8 cellular contexts compared by ENCODE assay signal in the genomic region with DNA sequence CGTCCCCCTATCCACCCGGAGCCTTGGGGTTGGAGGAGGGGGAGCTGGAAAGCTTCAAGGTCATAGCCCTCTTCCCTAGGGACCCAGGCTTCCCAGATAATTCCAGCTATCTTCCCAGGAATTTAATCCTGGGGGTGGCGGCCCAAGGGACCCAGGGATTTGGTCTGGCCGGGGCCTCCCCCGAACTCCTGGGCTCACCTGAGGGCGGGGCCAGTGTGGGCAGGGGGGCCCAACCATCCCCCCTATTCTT. TPM values are rescaled to one million over a fixed set of nuclear protein-coding genes. Genes with fewer than 3 reads are reported as not detected.
DNase-seq lines count a peak whose midpoint lies in the region; ATAC-seq and TF ChIP-seq lines count a peak whose summit lies in the region.

No MANE protein-coding gene starts in this region.

- H3K27me3 Mint-ChIP-seq in CD4-positive, alpha-beta memory T cell = no peaks in the 10 kb centered on the region
- H3K27me3 Mint-ChIP-seq in neural progenitor cell (ENCODE audit: insufficient read depth, low read depth) = peaks cover 4% of the 10 kb centered on the region

- no peak for DNase-seq in CD4-positive, alpha-beta memory T cell
- DNase-seq in NCI-H82 (lab: John Stamatoyannopoulos, UW) (peak; percentile 97), neural progenitor cell (ENCODE audit: low spot score) (no peak), SW480 (ENCODE audit: low spot score) (no peak), NCI-H2081 (lab: John Stamatoyannopoulos, UW) (no peak), HuH-7 (ENCODE audit: low spot score) (no peak)
- no peak for DNase-seq in effector memory CD4-positive, alpha-beta T cell

- H3K27me3 ChIP-seq in CD4-positive, alpha-beta memory T cell (ENCODE audit: insufficient read depth, low read length) = no peaks in the 10 kb centered on the region
- H3K27me3 ChIP-seq in effector memory CD4-positive, alpha-beta T cell (replicated peaks; ENCODE audit: control insufficient read depth, insufficient read depth, low read length, poor library complexity, severe bottlenecking) = no peaks in the 10 kb centered on the region
- no peaks in the 10 kb centered on the region for H3K27me3 ChIP-seq in neural progenitor cell

- H4K20me1 ChIP-seq in neural progenitor cell (ENCODE audit: low read depth) = peaks cover 50% of the 10 kb centered on the region

- TF ChIP-seq CTCF in neural progenitor cell (IDR thresholded peaks at IDR 0.05) = no peak

- peak overlapping the region; percentile 87 to 97 (median 95) for H3K4me3 Mint-ChIP-seq in CD4-positive, alpha-beta memory T cell
- H3K4me3 Mint-ChIP-seq in neural progenitor cell = peak overlapping the region; percentile 94

- CTCF ChIA-PET in CD4-positive, alpha-beta memory T cell (lab: Charles Lee; ENCODE audit: partially characterized antibody) = interaction anchor here (0.8 to 1.2 kb wide), 2 partner anchors 24 to 50 kb away, joined by 3 to 4 read pairs; no protein-coding TSS in a partner anchor

- peak overlapping the region; percentile 50 for H3K9ac ChIP-seq in neural progenitor cell

- peaks cover 27 to 69% (median 44%) of the 10 kb centered on the region in 4 donors for H3K4me1 Mint-ChIP-seq in CD4-positive, alpha-beta memory T cell
- peaks cover 11% of the 10 kb centered on the region for H3K4me1 Mint-ChIP-seq in neural progenitor cell

- peak overlapping the region; percentile 99 for H3K4me2 ChIP-seq in neural progenitor cell

- peak overlapping the region; percentile 58 to 99 (median 92) for H3K27ac Mint-ChIP-seq in CD4-positive, alpha-beta memory T cell
- H3K27ac Mint-ChIP-seq in neural progenitor cell = no peak overlapping the region

- no peak overlapping the region for H2AFZ ChIP-seq in neural progenitor cell (replicated peaks)

- peaks cover 0 to 14% of the 10 kb centered on the region in 2 donors for H3K36me3 Mint-ChIP-seq in CD4-positive, alpha-beta memory T cell
- no peaks in the 10 kb centered on the region for H3K36me3 Mint-ChIP-seq in neural progenitor cell

- H3K79me2 ChIP-seq in neural progenitor cell (ENCODE audit: low read depth) = peaks cover 64% of the 10 kb centered on the region

- intact Hi-C loops in CD4-positive, alpha-beta memory T cell (cut with micrococcal nuclease) = no loop called here

- H3F3A ChIP-seq in neural progenitor cell (ENCODE audit: low read depth) = peaks cover 41% of the 10 kb centered on the region

- POLR2A ChIA-PET in CD4-positive, alpha-beta memory T cell (lab: Charles Lee; ENCODE audit: partially characterized antibody) = interaction anchor here (1.2 to 1.9 kb wide), 8 partner anchors 10 to 133 kb away, joined by 3 to 9 read pairs (median 6); a partner anchor contains a TSS

- H3K9me3 Mint-ChIP-seq in CD4-positive, alpha-beta memory T cell = peaks cover 0 to 2% (median 0%) of the 10 kb centered on the region in 8 donors
- H3K9me3 Mint-ChIP-seq in neural progenitor cell = no peaks in the 10 kb centered on the region

- H3K4me1 ChIP-seq in CD4-positive, alpha-beta memory T cell (ENCODE audit: insufficient read depth, low read length) = peaks cover 52% of the 10 kb centered on the region
- peaks cover 21% of the 10 kb centered on the region for H3K4me1 ChIP-seq in effector memory CD4-positive, alpha-beta T cell (ENCODE audit: control insufficient read depth, insufficient read depth, low read length, poor library complexity, severe bottlenecking)
- no peaks in the 10 kb centered on the region for H3K4me1 ChIP-seq in neural progenitor cell

- H3K9me3 ChIP-seq in CD4-positive, alpha-beta memory T cell (ENCODE audit: control insufficient read depth in 1 of 2, low read length in 2 of 2) = no peaks in the 10 kb centered on the region
- no peaks in the 10 kb centered on the region for H3K9me3 ChIP-seq in effector memory CD4-positive, alpha-beta T cell (ENCODE audit: control insufficient read depth, low read length)
- H3K9me3 ChIP-seq in neural progenitor cell (ENCODE audit: low read depth) = no peaks in the 10 kb centered on the region

- H3K36me3 ChIP-seq in CD4-positive, alpha-beta memory T cell (ENCODE audit: insufficient read depth, low read length) = no peaks in the 10 kb centered on the region
- no peaks in the 10 kb centered on the region for H3K36me3 ChIP-seq in effector memory CD4-positive, alpha-beta T cell (ENCODE audit: control insufficient read depth, insufficient read depth, low read length)
- no peaks in the 10 kb centered on the region for H3K36me3 ChIP-seq in neural progenitor cell

- H3K4me3 ChIP-seq in CD4-positive, alpha-beta memory T cell (ENCODE audit: low read length in 2 of 2) = peak overlapping the region; percentile 48 to 95
- peak overlapping the region; percentile 80 for H3K4me3 ChIP-seq in effector memory CD4-positive, alpha-beta T cell (ENCODE audit: insufficient read depth, low read depth, low read length, poor library complexity, severe bottlenecking)
- H3K4me3 ChIP-seq in neural progenitor cell = peak overlapping the region; percentile 99

- H3K27ac ChIP-seq in CD4-positive, alpha-beta memory T cell (ENCODE audit: low read depth, low read length) = peak overlapping the region; percentile 90
- peak overlapping the region; percentile 93 for H3K27ac ChIP-seq in effector memory CD4-positive, alpha-beta T cell (ENCODE audit: insufficient read depth, low read length, poor library complexity, severe bottlenecking)
- H3K27ac ChIP-seq in neural progenitor cell = peak overlapping the region; percentile 6

- no peak for ATAC-seq in HG03520 (IDR thresholded peaks at IDR 0.05; ENCODE audit: unreplicated experiment)

RNA-seq across cellular contexts. Expression of a gene that starts 1.3 kb away (rescaled TPM):
- 10 to 100 TPM; 89.8 to 92.8 TPM for total RNA-seq in CD4-positive, alpha-beta memory T cell
- 10 to 100 TPM; 49.1 to 53.4 TPM for polyA plus RNA-seq in CD4-positive, alpha-beta memory T cell
- 32.6 and 62.2 TPM in 2 replicates for total RNA-seq in neural progenitor cell (ENCODE audit: low replicate concordance)

RNA-seq across cellular contexts. Expression of a gene that starts 10.4 kb away (rescaled TPM):
- 1 to 10 TPM; 5.8 to 7.9 TPM for total RNA-seq in CD4-positive, alpha-beta memory T cell
- 1 to 10 TPM; 3.7 to 4.0 TPM for polyA plus RNA-seq in CD4-positive, alpha-beta memory T cell
- 2.4 and 3.6 TPM in 2 replicates for total RNA-seq in neural progenitor cell (ENCODE audit: low replicate concordance)

RNA-seq across cellular contexts. Expression of a gene that starts 11.8 kb away (rescaled TPM):
- total RNA-seq in CD4-positive, alpha-beta memory T cell = 1 to 10 TPM in 1 of 2 experiments, under 1 TPM in 1; 0.14 to 1.1 TPM
- under 1 TPM in 1 of 2 donors, not detected in 1; 0.48 TPM for polyA plus RNA-seq in CD4-positive, alpha-beta memory T cell
- 4.8 and 10.4 TPM in 2 replicates for total RNA-seq in neural progenitor cell (ENCODE audit: low replicate concordance)

RNA-seq across cellular contexts. Expression of a gene that starts 40.8 kb away (rescaled TPM):
- total RNA-seq in CD4-positive, alpha-beta memory T cell = 1 to 10 TPM; 4.2 to 4.7 TPM
- 10 to 100 TPM; 12.5 to 17.1 TPM for polyA plus RNA-seq in CD4-positive, alpha-beta memory T cell
- 2.3 and 5.4 TPM in 2 replicates for total RNA-seq in neural progenitor cell (ENCODE audit: low replicate concordance)

Comparison
In these comparisons a context has a peak if more than half of its experiments do, and no peak if none do; other contexts are left out.
1. H3K27ac ChIP-seq: peak in every context shown above with its lines; median percentile 93 in effector memory CD4-positive, alpha-beta T cell; 90 in CD4-positive, alpha-beta memory T cell; 6 in neural progenitor cell.